In genomic region chr7:156435486-156436231, GRCh38 we compare ENCODE assay signal across 21 cellular contexts.
DNase-seq lines count a peak whose midpoint lies in the region; ATAC-seq, FAIRE-seq and TF ChIP-seq lines count a peak whose summit lies in the region.
"Had no signal": no experiment of that assay in that cellular context is flagged by ENCODE, and none has a peak within 500 bp of the region (broad histone marks: within the 10 kb centered on the region; RNA-seq: fewer than 3 reads in every experiment).

No MANE protein-coding gene starts in this region.

- DNase-seq in GM23338 (ENCODE audit: low spot score) (no peak), WTC11 (ENCODE audit: low spot score) (no peak), frontal cortex (ENCODE audit: low spot score in 2 of 2) (no peak), neuronal stem cell (ENCODE audit: low spot score) (no peak), Karpas-422 (no peak), immature natural killer cell (no peak)
- DNase-seq: ACHN; BE2C; Caco-2; CD4-positive, alpha-beta T cell; GF-D8; GM23248; HCEC 1CT had no signal

- peaks cover 3% of the 10 kb centered on the region for H3K27me3 Mint-ChIP-seq in GM23338 (ENCODE audit: insufficient read depth, low read depth, poor library complexity)
- no peaks in the 10 kb centered on the region; the same call in 1 of the 2 replicates for H3K27me3 Mint-ChIP-seq in WTC11 (ENCODE audit: low read depth)
- peaks cover 4 to 9% (median 6%) of the 10 kb centered on the region in 3 donors for H3K27me3 Mint-ChIP-seq in immature natural killer cell (ENCODE audit: low read depth in 3 of 3)

- H3K4ac ChIP-seq in neuronal stem cell (ENCODE audit: low read length), result no peak overlapping the region

- H2BK120ac ChIP-seq in neuronal stem cell (ENCODE audit: low read depth, low read length), result no peak overlapping the region

- H4K91ac ChIP-seq in neuronal stem cell (ENCODE audit: low read depth, low read length, poor library complexity), result no peak overlapping the region

- no peaks in the 10 kb centered on the region for H3F3A ChIP-seq in GM23338 (replicated peaks; ENCODE audit: low read depth)

- no peaks in the 10 kb centered on the region for H3K9me2 ChIP-seq in GM23338 (ENCODE audit: insufficient read depth)
- H3K9me2 ChIP-seq in Karpas-422 (replicated peaks; ENCODE audit: insufficient read depth, low read length), result no peaks in the 10 kb centered on the region

- CTCF ChIA-PET in WTC11 (lab: Charles Lee), result no interaction called here

- H3K27ac ChIP-seq in GM23338 (ENCODE audit: low read depth) (no peak overlapping the region), neuronal stem cell (replicated peaks; ENCODE audit: low read length) (no peak overlapping the region), Karpas-422 (ENCODE audit: low read length) (no peak overlapping the region)
- H3K27ac ChIP-seq: GM23248, KMS-11 had no signal

- H2AK5ac ChIP-seq in neuronal stem cell (ENCODE audit: low read depth, low read length), result no peak overlapping the region

- H3K18ac ChIP-seq in neuronal stem cell (ENCODE audit: low read length), result peak overlapping the region; percentile 76

- H2BK5ac ChIP-seq in neuronal stem cell (ENCODE audit: low read length), result no peak overlapping the region

- H3K27ac Mint-ChIP-seq in GM23338 (peak overlapping the region; percentile 8; the same call in 1 of the 2 replicates), WTC11 (no peak overlapping the region), immature natural killer cell (no peak overlapping the region)
- H3K27ac Mint-ChIP-seq: CD4-positive, alpha-beta T cell; IgD-negative memory B cell had no signal

- H2BK15ac ChIP-seq in neuronal stem cell (ENCODE audit: low read length), result no peak overlapping the region

- no peaks in the 10 kb centered on the region for H3K79me1 ChIP-seq in neuronal stem cell (ENCODE audit: low read depth, low read length)

- H2AFZ ChIP-seq in GM23338, result no peak overlapping the region
- no peak overlapping the region for H2AFZ ChIP-seq in neuronal stem cell (ENCODE audit: low read length)
- H2AFZ ChIP-seq in Karpas-422 (ENCODE audit: low read length), result no peak overlapping the region
- H2AFZ ChIP-seq: GM23248 had no signal

- FAIRE-seq in frontal cortex (lab: Jason Lieb, UNC), result peak; percentile 92
- FAIRE-seq: D721Med, GM12878, GM19239, H54, HepG2 had no signal

- H4K20me1 ChIP-seq in GM23338 (replicated peaks; ENCODE audit: insufficient read depth) (no peaks in the 10 kb centered on the region), Karpas-422 (ENCODE audit: insufficient read depth, low read depth, low read length) (no peaks in the 10 kb centered on the region)

- no peak overlapping the region for H3K23ac ChIP-seq in neuronal stem cell (ENCODE audit: low read depth, low read length, poor library complexity)

- H3K79me2 ChIP-seq in GM23338 (replicated peaks; ENCODE audit: insufficient read depth), result no peaks in the 10 kb centered on the region
- no peaks in the 10 kb centered on the region for H3K79me2 ChIP-seq in Karpas-422 (ENCODE audit: low read length)

- H3K36me3 ChIP-seq in GM23338 (ENCODE audit: insufficient read depth) (no peaks in the 10 kb centered on the region; the same call in 1 of the 2 replicates), neuronal stem cell (replicated peaks in 1 of 2; ENCODE audit: control insufficient read depth in 2 of 2, insufficient read depth in 2 of 2, low read length in 2 of 2) (no peaks in the 10 kb centered on the region), Karpas-422 (ENCODE audit: insufficient read depth, low read length) (no peaks in the 10 kb centered on the region)
- H3K36me3 ChIP-seq: BE2C had no signal

- no peak for TF ChIP-seq CTCF in GM23338 (conservative IDR thresholded peaks at IDR 0.05; ENCODE audit: low read depth in 2 of 2)
- TF ChIP-seq CTCF in WTC11 (IDR thresholded peaks at IDR 0.05), result no peak

- H3K4me2 ChIP-seq in GM23338, result no peak overlapping the region
- H3K4me2 ChIP-seq in neuronal stem cell (ENCODE audit: insufficient read depth, low read length, poor library complexity, severe bottlenecking), result no peak overlapping the region
- no peak overlapping the region for H3K4me2 ChIP-seq in Karpas-422 (ENCODE audit: low read depth, low read length, poor library complexity, severe bottlenecking)
- H3K4me2 ChIP-seq: KMS-11 had no signal

- no peak overlapping the region for H3K4me3 ChIP-seq in GM23338
- H3K4me3 ChIP-seq in neuronal stem cell (ENCODE audit: low read length in 2 of 2), result no peak overlapping the region
- no peak overlapping the region for H3K4me3 ChIP-seq in Karpas-422 (ENCODE audit: low read length)
- H3K4me3 ChIP-seq: GM12878, GM23248 had no signal

- no peaks in the 10 kb centered on the region for H3K9me3 ChIP-seq in neuronal stem cell (replicated peaks in 1 of 2; ENCODE audit: control insufficient read depth in 2 of 2, insufficient read depth in 1 of 2, low read depth in 1 of 2, low read length in 2 of 2)
- no peaks in the 10 kb centered on the region for H3K9me3 ChIP-seq in Karpas-422 (ENCODE audit: low read length)
- H3K9me3 ChIP-seq: BE2C, Caco-2 had no signal

- H3K4me1 Mint-ChIP-seq in GM23338 (peaks cover 4% of the 10 kb centered on the region; the same call in 2 of the 3 replicates), WTC11 (no peaks in the 10 kb centered on the region), immature natural killer cell (no peaks in the 10 kb centered on the region)
- H3K4me1 Mint-ChIP-seq: IgD-negative memory B cell had no signal

- no peak overlapping the region for H3K4me3 Mint-ChIP-seq in GM23338
- H3K4me3 Mint-ChIP-seq in WTC11, result no peak overlapping the region
- no peak overlapping the region for H3K4me3 Mint-ChIP-seq in immature natural killer cell
- H3K4me3 Mint-ChIP-seq: CD4-positive, alpha-beta T cell; IgD-negative memory B cell had no signal

- peak; percentile 47; the same call in 2 of the 3 replicates for ATAC-seq in GM23338
- no peak for ATAC-seq in WTC11
- ATAC-seq in GM18498 (IDR thresholded peaks at IDR 0.05; ENCODE audit: unreplicated experiment), result no peak
- ATAC-seq: GM12878, HepG2 had no signal

- no peak overlapping the region for H3K14ac ChIP-seq in neuronal stem cell (ENCODE audit: low read length)

- H3K9me3 Mint-ChIP-seq in GM23338, result no peaks in the 10 kb centered on the region
- peaks cover 45% of the 10 kb centered on the region for H3K9me3 Mint-ChIP-seq in WTC11
- peaks cover 0 to 3% (median 0%) of the 10 kb centered on the region in 6 donors for H3K9me3 Mint-ChIP-seq in immature natural killer cell
- H3K9me3 Mint-ChIP-seq: CD4-positive, alpha-beta T cell had no signal

- no peaks in the 10 kb centered on the region for H3K4me1 ChIP-seq in GM23338 (ENCODE audit: insufficient read depth)
- no peaks in the 10 kb centered on the region for H3K4me1 ChIP-seq in neuronal stem cell (ENCODE audit: control insufficient read depth in 2 of 2, insufficient read depth in 1 of 2, low read depth in 1 of 2, low read length in 2 of 2)
- H3K4me1 ChIP-seq in Karpas-422 (ENCODE audit: low read length), result no peaks in the 10 kb centered on the region
- H3K4me1 ChIP-seq: BE2C, Caco-2 had no signal

- H3K36me3 Mint-ChIP-seq in GM23338 (ENCODE audit: low read depth), result no peaks in the 10 kb centered on the region
- H3K36me3 Mint-ChIP-seq in WTC11, result peaks cover 10% of the 10 kb centered on the region
- H3K36me3 Mint-ChIP-seq in immature natural killer cell, result no peaks in the 10 kb centered on the region
- H3K36me3 Mint-ChIP-seq: IgD-negative memory B cell had no signal

- H2BK12ac ChIP-seq in neuronal stem cell (ENCODE audit: low read length), result no peak overlapping the region

- H3K27me3 ChIP-seq in GM23338 (ENCODE audit: insufficient read depth) (no peaks in the 10 kb centered on the region), neuronal stem cell (ENCODE audit: control insufficient read depth in 3 of 3, insufficient read depth in 3 of 3, low read depth in 1 of 3, low read length in 3 of 3) (peaks cover 0 to 19% (median 0%) of the 10 kb centered on the region in 3 experiments), Karpas-422 (ENCODE audit: low read length) (no peaks in the 10 kb centered on the region)

- no peak overlapping the region for H4K8ac ChIP-seq in neuronal stem cell (ENCODE audit: low read depth, low read length)

- POLR2A ChIA-PET in WTC11 (lab: Charles Lee), result no interaction called here

- H3K9ac ChIP-seq in neuronal stem cell (ENCODE audit: low read depth, low read length, poor library complexity) (peak overlapping the region; percentile 60), Karpas-422 (ENCODE audit: low read length) (no peak overlapping the region)
- H3K9ac ChIP-seq: GM23248, KMS-11 had no signal

- no CpG with 5 or more reads among the region's 12 CpGs for WGBS in neuronal stem cell (ENCODE audit: extremely low coverage in 2 of 2, insufficient read length in 2 of 2, insufficient replicate concordance in 1 of 2), 2 donors

TF ChIP-seq in WTC11, 78 proteins besides CTCF, POLR2A, EP300 and RAD21:
- no peak for TF ChIP-seq ERG (CRISPR knock-in tag; IDR thresholded peaks at IDR 0.05)
- peak; percentile 99 for TF ChIP-seq HMGA2 (CRISPR knock-in tag; IDR thresholded peaks at IDR 0.05)
- TF ChIP-seq ZNF671 (CRISPR knock-in tag; IDR thresholded peaks at IDR 0.05), result no peak
TF ChIP-seq in WTC11: peak in this region for 1.
